8 cellular contexts compared by ENCODE assay signal in genomic region chr16:17469742-17470001, GRCh38. TPM values are rescaled to one million over a fixed set of nuclear protein-coding genes. Genes with fewer than 3 reads are reported as not detected.
DNase-seq lines count a peak whose midpoint lies in the region; ATAC-seq and TF ChIP-seq lines count a peak whose summit lies in the region.

No MANE protein-coding gene starts in this region.

- peaks cover 24% of the 10 kb centered on the region for H3F3A ChIP-seq in GM23248 (ENCODE audit: insufficient read depth)

- H3K4me1 ChIP-seq in GM23248 (ENCODE audit: insufficient read depth) (peaks cover 33% of the 10 kb centered on the region), skeletal muscle satellite cell (ENCODE audit: control insufficient read depth, insufficient read depth, low read length) (peaks cover 41% of the 10 kb centered on the region)

- in situ Hi-C loops in GM23248 (cut with MboI): loop anchor here (10.0 to 25.0 kb wide), 3 partner anchors 195 to 607 kb away; no protein-coding TSS in a partner anchor

- H3K4me3 Mint-ChIP-seq in glutamatergic neuron (ENCODE audit: unreplicated experiment): peak overlapping the region; percentile 93

- H3K27me3 Mint-ChIP-seq in glutamatergic neuron (ENCODE audit: unreplicated experiment): peaks cover 10% of the 10 kb centered on the region

- H3K4me3 ChIP-seq in GM23248 (peak overlapping the region; percentile 90), skeletal muscle satellite cell (ENCODE audit: low read length) (peak overlapping the region; percentile 73)

- 3 to 4% methylated on average over 7 of the region's 7 CpGs for WGBS in GM23248 (ENCODE audit: low coverage in 1 of 2, low lambda C conversion rate in 2 of 2, missing lambda C conversion rate in 2 of 2), 2 experiments

- H4K20me1 ChIP-seq in GM23248 (ENCODE audit: insufficient read depth): no peaks in the 10 kb centered on the region

- DNase-seq in GM23248: no peak
- DNase-seq in glutamatergic neuron: no peak
- DNase-seq in NCI-H1105 treated with DMSO at 0.1 percent for 48 hours (lab: John Stamatoyannopoulos, UW): no peak
- DNase-seq in iPS-NIHi7 (ENCODE audit: extremely low spot score): no peak
- no peak for DNase-seq in RKO (ENCODE audit: low spot score)

- peaks cover 11% of the 10 kb centered on the region for H3K9me3 Mint-ChIP-seq in glutamatergic neuron (ENCODE audit: unreplicated experiment)

- H3K4me1 Mint-ChIP-seq in glutamatergic neuron (ENCODE audit: low read depth, unreplicated experiment): peaks cover 32% of the 10 kb centered on the region

- no peaks in the 10 kb centered on the region for H3K9me2 ChIP-seq in GM23248 (ENCODE audit: insufficient read depth)

- H3K9me3 ChIP-seq in GM23248 (ENCODE audit: low read depth) (no peaks in the 10 kb centered on the region), skeletal muscle satellite cell (replicated peaks; ENCODE audit: low read length) (no peaks in the 10 kb centered on the region)

- H3K27me3 ChIP-seq in GM23248 (replicated peaks; ENCODE audit: insufficient read depth) (no peaks in the 10 kb centered on the region), skeletal muscle satellite cell (ENCODE audit: control insufficient read depth, insufficient read depth, low read length) (no peaks in the 10 kb centered on the region)

- H3K27ac ChIP-seq in GM23248: peak overlapping the region; percentile 56

- H3K9ac ChIP-seq in GM23248: peak overlapping the region; percentile 82
- H3K9ac ChIP-seq in skeletal muscle satellite cell (ENCODE audit: low read depth, low read length): peak overlapping the region; percentile 68

- no peak for TF ChIP-seq CTCF in glutamatergic neuron (IDR thresholded peaks at IDR 0.05; ENCODE audit: partially characterized antibody, unreplicated experiment)

- peaks cover 5% of the 10 kb centered on the region for H3K36me3 Mint-ChIP-seq in glutamatergic neuron (ENCODE audit: unreplicated experiment)

- ATAC-seq in SK-N-SH treated with all-trans-retinoic acid at 6 μM for 48 hours (peak; percentile 12; the same call in 2 of the 3 replicates), HG03175 (IDR thresholded peaks at IDR 0.05; ENCODE audit: unreplicated experiment) (no peak)

- peak overlapping the region; percentile 49 for H2AFZ ChIP-seq in GM23248

- peak overlapping the region; percentile 91 for H3K4me2 ChIP-seq in GM23248 (ENCODE audit: unreplicated experiment)
- H3K4me2 ChIP-seq in skeletal muscle satellite cell (ENCODE audit: low read length): peak overlapping the region; percentile 88

- peaks cover 56% of the 10 kb centered on the region for H3K79me2 ChIP-seq in GM23248 (ENCODE audit: insufficient read depth)

- H3K27ac Mint-ChIP-seq in glutamatergic neuron (ENCODE audit: unreplicated experiment): peak overlapping the region; percentile 73

- no peaks in the 10 kb centered on the region for H3K36me3 ChIP-seq in GM23248 (ENCODE audit: low read depth)
- peaks cover 5% of the 10 kb centered on the region for H3K36me3 ChIP-seq in skeletal muscle satellite cell (ENCODE audit: insufficient read depth, low read length)

TF ChIP-seq in SK-N-SH treated with all-trans-retinoic acid at 6 μM for 48 hours, 23 proteins besides CTCF, POLR2A, EP300 and RAD21 (continues in another document):
- TF ChIP-seq ZNF8 (CRISPR knock-in tag; IDR thresholded peaks at IDR 0.05): no peak
- no peak for TF ChIP-seq ZNF70 (CRISPR knock-in tag; IDR thresholded peaks at IDR 0.05)
- TF ChIP-seq, protein P1, sequence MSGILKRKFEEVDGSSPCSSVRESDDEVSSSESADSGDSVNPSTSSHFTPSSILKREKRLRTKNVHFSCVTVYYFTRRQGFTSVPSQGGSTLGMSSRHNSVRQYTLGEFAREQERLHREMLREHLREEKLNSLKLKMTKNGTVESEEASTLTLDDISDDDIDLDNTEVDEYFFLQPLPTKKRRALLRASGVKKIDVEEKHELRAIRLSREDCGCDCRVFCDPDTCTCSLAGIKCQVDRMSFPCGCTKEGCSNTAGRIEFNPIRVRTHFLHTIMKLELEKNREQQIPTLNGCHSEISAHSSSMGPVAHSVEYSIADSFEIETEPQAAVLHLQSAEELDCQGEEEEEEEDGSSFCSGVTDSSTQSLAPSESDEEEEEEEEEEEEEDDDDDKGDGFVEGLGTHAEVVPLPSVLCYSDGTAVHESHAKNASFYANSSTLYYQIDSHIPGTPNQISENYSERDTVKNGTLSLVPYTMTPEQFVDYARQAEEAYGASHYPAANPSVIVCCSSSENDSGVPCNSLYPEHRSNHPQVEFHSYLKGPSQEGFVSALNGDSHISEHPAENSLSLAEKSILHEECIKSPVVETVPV (CRISPR knock-in tag; IDR thresholded peaks at IDR 0.05): no peak
- TF ChIP-seq PPARA (CRISPR knock-in tag; IDR thresholded peaks at IDR 0.05; ENCODE audit: borderline replicate concordance): no peak
- TF ChIP-seq, protein P2, sequence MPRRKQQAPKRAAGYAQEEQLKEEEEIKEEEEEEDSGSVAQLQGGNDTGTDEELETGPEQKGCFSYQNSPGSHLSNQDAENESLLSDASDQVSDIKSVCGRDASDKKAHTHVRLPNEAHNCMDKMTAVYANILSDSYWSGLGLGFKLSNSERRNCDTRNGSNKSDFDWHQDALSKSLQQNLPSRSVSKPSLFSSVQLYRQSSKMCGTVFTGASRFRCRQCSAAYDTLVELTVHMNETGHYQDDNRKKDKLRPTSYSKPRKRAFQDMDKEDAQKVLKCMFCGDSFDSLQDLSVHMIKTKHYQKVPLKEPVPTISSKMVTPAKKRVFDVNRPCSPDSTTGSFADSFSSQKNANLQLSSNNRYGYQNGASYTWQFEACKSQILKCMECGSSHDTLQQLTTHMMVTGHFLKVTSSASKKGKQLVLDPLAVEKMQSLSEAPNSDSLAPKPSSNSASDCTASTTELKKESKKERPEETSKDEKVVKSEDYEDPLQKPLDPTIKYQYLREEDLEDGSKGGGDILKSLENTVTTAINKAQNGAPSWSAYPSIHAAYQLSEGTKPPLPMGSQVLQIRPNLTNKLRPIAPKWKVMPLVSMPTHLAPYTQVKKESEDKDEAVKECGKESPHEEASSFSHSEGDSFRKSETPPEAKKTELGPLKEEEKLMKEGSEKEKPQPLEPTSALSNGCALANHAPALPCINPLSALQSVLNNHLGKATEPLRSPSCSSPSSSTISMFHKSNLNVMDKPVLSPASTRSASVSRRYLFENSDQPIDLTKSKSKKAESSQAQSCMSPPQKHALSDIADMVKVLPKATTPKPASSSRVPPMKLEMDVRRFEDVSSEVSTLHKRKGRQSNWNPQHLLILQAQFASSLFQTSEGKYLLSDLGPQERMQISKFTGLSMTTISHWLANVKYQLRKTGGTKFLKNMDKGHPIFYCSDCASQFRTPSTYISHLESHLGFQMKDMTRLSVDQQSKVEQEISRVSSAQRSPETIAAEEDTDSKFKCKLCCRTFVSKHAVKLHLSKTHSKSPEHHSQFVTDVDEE (CRISPR knock-in tag; IDR thresholded peaks at IDR 0.05): no peak
- TF ChIP-seq ZFP30 (CRISPR knock-in tag; IDR thresholded peaks at IDR 0.05): no peak
- TF ChIP-seq POU6F1 (CRISPR knock-in tag; IDR thresholded peaks at IDR 0.05; ENCODE audit: borderline replicate concordance, low read depth): no peak
- TF ChIP-seq BACH2 (CRISPR knock-in tag; IDR thresholded peaks at IDR 0.05; ENCODE audit: borderline replicate concordance): no peak
- no peak for TF ChIP-seq CSDC2 (CRISPR knock-in tag; IDR thresholded peaks at IDR 0.05)
- no peak for TF ChIP-seq OSR1 (CRISPR knock-in tag; IDR thresholded peaks at IDR 0.05)
- no peak for TF ChIP-seq ZNF565 (CRISPR knock-in tag; conservative IDR thresholded peaks at IDR 0.05; ENCODE audit: low read depth)
- no peak for TF ChIP-seq ZC3H10 (CRISPR knock-in tag; IDR thresholded peaks at IDR 0.05)
- TF ChIP-seq TCF4 (CRISPR knock-in tag; IDR thresholded peaks at IDR 0.05; ENCODE audit: borderline replicate concordance): no peak
- TF ChIP-seq, protein P3, sequence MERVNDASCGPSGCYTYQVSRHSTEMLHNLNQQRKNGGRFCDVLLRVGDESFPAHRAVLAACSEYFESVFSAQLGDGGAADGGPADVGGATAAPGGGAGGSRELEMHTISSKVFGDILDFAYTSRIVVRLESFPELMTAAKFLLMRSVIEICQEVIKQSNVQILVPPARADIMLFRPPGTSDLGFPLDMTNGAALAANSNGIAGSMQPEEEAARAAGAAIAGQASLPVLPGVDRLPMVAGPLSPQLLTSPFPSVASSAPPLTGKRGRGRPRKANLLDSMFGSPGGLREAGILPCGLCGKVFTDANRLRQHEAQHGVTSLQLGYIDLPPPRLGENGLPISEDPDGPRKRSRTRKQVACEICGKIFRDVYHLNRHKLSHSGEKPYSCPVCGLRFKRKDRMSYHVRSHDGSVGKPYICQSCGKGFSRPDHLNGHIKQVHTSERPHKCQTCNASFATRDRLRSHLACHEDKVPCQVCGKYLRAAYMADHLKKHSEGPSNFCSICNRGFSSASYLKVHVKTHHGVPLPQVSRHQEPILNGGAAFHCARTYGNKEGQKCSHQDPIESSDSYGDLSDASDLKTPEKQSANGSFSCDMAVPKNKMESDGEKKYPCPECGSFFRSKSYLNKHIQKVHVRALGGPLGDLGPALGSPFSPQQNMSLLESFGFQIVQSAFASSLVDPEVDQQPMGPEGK (CRISPR knock-in tag; IDR thresholded peaks at IDR 0.05; ENCODE audit: borderline replicate concordance): no peak

RNA-seq across cellular contexts. Expression of gene XYLT1, which starts 1.1 kb away (rescaled TPM):
- total RNA-seq in GM23248 (2014; rRNA removed; shearing (Covaris generic)): 26.3 and 26.8 TPM in 2 replicates
- polyA plus RNA-seq in GM23248 (2016; fragmentation: Nextera tagmentation; extraction: Ambion mirVana): 4.1 and 4.5 TPM in 2 replicates
- 18.4 TPM for total RNA-seq in glutamatergic neuron (ENCODE audit: unreplicated experiment)
- 32.4 and 34.7 TPM in 2 replicates for total RNA-seq in skeletal muscle satellite cell (2012; rRNA removed)
